In genomic region chr4:135344492-135344891, GRCh38 we compare ENCODE assay signal across 28 cellular contexts.
"Had no signal": no experiment of that assay in that cellular context is flagged by ENCODE, and none has a peak within 500 bp of the region (broad histone marks: within the 10 kb centered on the region; RNA-seq: fewer than 3 reads in every experiment).

No MANE protein-coding gene starts in this region.

- ATAC-seq: activated CD8-positive, alpha-beta T cell treated with anti-CD3 and anti-CD28 coated beads for 36 hours; activated naive CD8-positive, alpha-beta T cell treated with anti-CD3 and anti-CD28 coated beads, Interleukin-2, amount 50 U/mL, for 24 hours; activated T-cell treated with anti-CD3 and anti-CD28 coated beads, Interleukin-2, amount 50 U/mL, for 4 hours had no signal

- DNase-seq: activated B cell treated with CpG ODN at 0.5 μM for 24 hours; activated CD4-positive, alpha-beta memory T cell treated with anti-CD3 and anti-CD28 coated beads for 36 hours; activated CD4-positive, alpha-beta T cell treated with anti-CD3 and anti-CD28 coated beads for 4 hours; activated CD4-positive, alpha-beta T cell treated with anti-CD3 and anti-CD28 coated beads, Interleukin-2, amount 10 ng/mL, durations not matched to agents 24 days and 14 days; activated CD4-positive, alpha-beta T cell treated with anti-CD3 and anti-CD28 coated beads, Interleukin-2, amount 50 U/mL, for 1 hour; activated CD4-positive, alpha-beta T cell treated with anti-CD3 and anti-CD28 coated beads, Interleukin-2, amount 50 U/mL, for 4 hours; activated CD4-positive, CD25-positive, alpha-beta regulatory T cell treated with anti-CD3 and anti-CD28 coated beads, Interleukin-2, amount 50 U/mL, for 72 hours; activated CD8-positive, alpha-beta memory T cell treated with anti-CD3 and anti-CD28 coated beads, Interleukin-2, amount 50 U/mL, for 4 hours; activated CD8-positive, alpha-beta T cell treated with anti-CD3 and anti-CD28 coated beads for 36 hours; activated effector memory CD4-positive, alpha-beta T cell treated with Interleukin-2 at 50 U/mL for 16 hours; activated gamma-delta T cell; activated naive CD4-positive, alpha-beta T cell treated with anti-CD3 and anti-CD28 coated beads, Interleukin-2, amount 10 ng/mL, durations not matched to agents 7 days and 5 days; activated naive CD4-positive, alpha-beta T cell treated with Interleukin-2 at 50 U/mL for 16 hours; activated naive CD8-positive, alpha-beta T cell treated with anti-CD3 and anti-CD28 coated beads, Interleukin-2, amount 10 ng/mL, durations not matched to agents 7 days and 5 days; activated naive CD8-positive, alpha-beta T cell treated with anti-CD3 and anti-CD28 coated beads, Interleukin-2, amount 50 U/mL, for 24 hours; activated T-cell treated with anti-CD3 and anti-CD28 coated beads for 4 hours; activated T-cell treated with anti-CD3 and anti-CD28 coated beads, Interleukin-2, amount 50 U/mL, for 1 hour; activated T-cell treated with anti-CD3 and anti-CD28 coated beads, Interleukin-2, amount 50 U/mL, for 4 hours; amygdala; anterior cingulate cortex; caudate nucleus; cerebellar nuclear complex; T-helper 1 cell; T-helper 2 cell; T-helper 9 cell had no signal

- H3K36me3 ChIP-seq: ascending aorta, cardiac muscle cell had no signal

- H3K4me1 ChIP-seq: ascending aorta had no signal

- H3K9me3 ChIP-seq: ascending aorta had no signal

- H3K27ac ChIP-seq: ascending aorta, cardiac muscle cell, VCaP had no signal

- H3K27me3 ChIP-seq: ascending aorta, cardiac muscle cell had no signal

- H3K4me3 ChIP-seq: ascending aorta, cardiac muscle cell had no signal
